8 cellular contexts compared by ENCODE assay signal in genomic region chr1:17053685-17054410, GRCh38. TPM values are rescaled to one million over a fixed set of nuclear protein-coding genes. Genes with fewer than 3 reads are reported as not detected.
DNase-seq lines count a peak whose midpoint lies in the region; ATAC-seq and TF ChIP-seq lines count a peak whose summit lies in the region.

Gene SDHB (minus strand): TSS chr1:17054032. CDS start chr1:17054019, 13 bp downstream.

- peaks cover 8 to 16% of the 10 kb centered on the region in 2 experiments for H3K36me3 ChIP-seq in SK-N-SH (replicated peaks in 1 of 2; ENCODE audit: control insufficient read depth in 1 of 2, insufficient read depth in 2 of 2, low read length in 1 of 2)
- peaks cover 0 to 26% of the 10 kb centered on the region in 2 donors for H3K36me3 ChIP-seq in gastroesophageal sphincter
- peaks cover 13% of the 10 kb centered on the region for H3K36me3 ChIP-seq in neutrophil

- TF ChIP-seq RAD21 in SK-N-SH (IDR thresholded peaks at IDR 0.05; ENCODE audit: low read length): no peak

- peak within 1 kb of the TSS; percentile 94 for H3K4me2 ChIP-seq in SK-N-SH

- H3K27ac ChIP-seq in SK-N-SH (ENCODE audit: low read depth in 2 of 2, low read length in 1 of 2) (peak within 1 kb of the TSS; percentile 50 to 78), gastroesophageal sphincter (peak within 1 kb of the TSS; percentile 55 to 97 (median 90)), neutrophil (peak within 1 kb of the TSS; percentile 83), substantia nigra (ENCODE audit: low read depth, low read length, poor library complexity, severe bottlenecking) (peak within 1 kb of the TSS; percentile 84)

- no peaks in the 10 kb centered on the region for H3K9me2 ChIP-seq in SK-N-SH

- TF ChIP-seq CTCF in SK-N-SH (IDR thresholded peaks at IDR 0.05) (no peak), gastroesophageal sphincter (IDR thresholded peaks at IDR 0.05) (no peak), neutrophil (IDR thresholded peaks at IDR 0.05) (peak; percentile 47)

- CTCF ChIA-PET in SK-N-SH (lab: Yijun Ruan, JAX): interaction anchor here (1.2 to 24.3 kb wide), 2 partner anchors 95 to 184 kb away, joined by 3 to 408 read pairs; no protein-coding TSS in a partner anchor

- 2% methylated on average over 37 of the region's 44 CpGs for WGBS in SK-N-SH (ENCODE audit: low lambda C conversion rate)
- 0% methylated on average over 1 to 6 of the region's 44 CpGs for WGBS in gastroesophageal sphincter (ENCODE audit: low coverage in 1 of 2), 2 donors

- peaks cover 5% of the 10 kb centered on the region for H3F3A ChIP-seq in SK-N-SH (replicated peaks; ENCODE audit: insufficient read depth)

- peak; percentile 97 for DNase-seq in GM04504 (ENCODE audit: low read depth)
- DNase-seq in NCI-H1048 (lab: John Stamatoyannopoulos, UW): peak; percentile 97
- DNase-seq in SK-N-SH: peak; percentile 97
- peak; percentile 96 for DNase-seq in activated naive CD4-positive, alpha-beta T cell treated with anti-CD3 and anti-CD28 coated beads, Interleukin-2, amount 50 U/mL, for 16 hours
- peak; percentile 91 to 100 (median 98) for DNase-seq in substantia nigra (lab: John Stamatoyannopoulos, UW)

- TF ChIP-seq POLR2A in gastroesophageal sphincter (IDR thresholded peaks at IDR 0.05): peak; percentile 80

- POLR2A ChIA-PET in SK-N-SH (lab: Yijun Ruan, JAX): interaction anchor here (0.6 kb wide), 1 partner anchor 76 kb away, joined by 3 read pairs; no protein-coding TSS in a partner anchor

- peaks cover 7% of the 10 kb centered on the region; the same call in 1 of the 2 replicates for H3K27me3 ChIP-seq in SK-N-SH (ENCODE audit: insufficient read depth)
- H3K27me3 ChIP-seq in gastroesophageal sphincter: peaks cover 3% of the 10 kb centered on the region
- H3K27me3 ChIP-seq in neutrophil: no peaks in the 10 kb centered on the region

- H3K4me1 ChIP-seq in SK-N-SH (ENCODE audit: control insufficient read depth in 1 of 2, insufficient read depth in 2 of 2, low read depth in 1 of 2, low read length in 1 of 2) (peaks cover 8 to 11% of the 10 kb centered on the region in 2 experiments; a peak in 3 of 4 replicates), gastroesophageal sphincter (peaks cover 0 to 44% (median 13%) of the 10 kb centered on the region in 3 donors), neutrophil (ENCODE audit: control insufficient read depth in 1 of 2, insufficient read depth in 1 of 2, low read depth in 1 of 2, low read length in 1 of 2) (peaks cover 18 to 26% of the 10 kb centered on the region in 2 experiments)

- peaks cover 49% of the 10 kb centered on the region for H3K79me2 ChIP-seq in SK-N-SH (ENCODE audit: insufficient read depth)

- peak; percentile 96 for ATAC-seq in HG02571 (IDR thresholded peaks at IDR 0.05; ENCODE audit: unreplicated experiment)
- ATAC-seq in gastroesophageal sphincter: peak; percentile 100

- H3K4me3 ChIP-seq in SK-N-SH (ENCODE audit: low read depth in 2 of 2, low read length in 1 of 2): peak within 1 kb of the TSS; percentile 87 to 96
- H3K4me3 ChIP-seq in gastroesophageal sphincter: peak within 1 kb of the TSS; percentile 48 to 74
- H3K4me3 ChIP-seq in neutrophil (ENCODE audit: low read depth in 1 of 2, low read length in 1 of 2): peak within 1 kb of the TSS; percentile 81 to 83

- H3K9me3 ChIP-seq in SK-N-SH (no peaks in the 10 kb centered on the region), gastroesophageal sphincter (no peaks in the 10 kb centered on the region), neutrophil (no peaks in the 10 kb centered on the region)

- no peak for TF ChIP-seq EP300 in SK-N-SH (IDR thresholded peaks at IDR 0.05; ENCODE audit: borderline replicate concordance in 1 of 2, low read depth in 1 of 2, low read length in 1 of 2)
- no peak for TF ChIP-seq EP300 in gastroesophageal sphincter (IDR thresholded peaks at IDR 0.05)

- H4K20me1 ChIP-seq in SK-N-SH (ENCODE audit: insufficient read depth): no peaks in the 10 kb centered on the region

- H3K9ac ChIP-seq in SK-N-SH: peak within 1 kb of the TSS; percentile 74

- peak within 1 kb of the TSS; percentile 100 for H2AFZ ChIP-seq in SK-N-SH (ENCODE audit: low read depth)

TF ChIP-seq in SK-N-SH, 30 proteins besides CTCF, POLR2A, EP300 and RAD21 (continues in another document):
- no peak for TF ChIP-seq FOXM1 (IDR thresholded peaks at IDR 0.05; ENCODE audit: low read depth)
- TF ChIP-seq RXRA (IDR thresholded peaks at IDR 0.05; ENCODE audit: borderline replicate concordance, low read depth): no peak
- no peak for TF ChIP-seq FOSL2 (IDR thresholded peaks at IDR 0.05; ENCODE audit: borderline replicate concordance, low read depth)
- TF ChIP-seq NRF1 (IDR thresholded peaks at IDR 0.05; ENCODE audit: low read depth, low read length): peak; percentile 90
- TF ChIP-seq TEAD4 (IDR thresholded peaks at IDR 0.05; ENCODE audit: borderline replicate concordance, insufficient read depth): no peak
- TF ChIP-seq TCF12 (IDR thresholded peaks at IDR 0.05): no peak
- peak; percentile 74 for TF ChIP-seq USF1 (IDR thresholded peaks at IDR 0.05; ENCODE audit: borderline replicate concordance, low read depth)
- no peak for TF ChIP-seq SMC3 (IDR thresholded peaks at IDR 0.05; ENCODE audit: low read depth, low read length)
- no peak for TF ChIP-seq NFIC (IDR thresholded peaks at IDR 0.05; ENCODE audit: borderline replicate concordance)
- no peak for TF ChIP-seq REST (IDR thresholded peaks at IDR 0.05; ENCODE audit: low read depth, low read length)
- 0 out of 2 replicates have a peak, but pooled peaks have one; percentile 41 for TF ChIP-seq ZBTB33 (IDR thresholded peaks at IDR 0.05; ENCODE audit: borderline replicate concordance, low read depth)
- peak; percentile 80 for TF ChIP-seq ELF1 (IDR thresholded peaks at IDR 0.05)
- TF ChIP-seq MXI1 (IDR thresholded peaks at IDR 0.05; ENCODE audit: low read depth, low read length): peak; percentile 54; the same call in 1 of the 2 replicates
- no peak for TF ChIP-seq GATA2 (CRISPR knock-in tag; IDR thresholded peaks at IDR 0.05)
- TF ChIP-seq JUND (IDR thresholded peaks at IDR 0.05): no peak
- TF ChIP-seq POLR2AphosphoS5 (IDR thresholded peaks at IDR 0.05; ENCODE audit: low read depth, low read length): peak; percentile 77
- TF ChIP-seq EZH2phosphoT487 (IDR thresholded peaks at IDR 0.05; ENCODE audit: borderline replicate concordance, low read depth): no peak
- TF ChIP-seq CHD2 (IDR thresholded peaks at IDR 0.05; ENCODE audit: low read length, partially characterized antibody): peak; percentile 82
- peak; percentile 28; the same call in 1 of the 2 replicates for TF ChIP-seq SIN3A (IDR thresholded peaks at IDR 0.05; ENCODE audit: borderline replicate concordance, low read depth, low read length)

RNA-seq across cellular contexts. Expression of gene SDHB, which starts in this region (rescaled TPM):
- polyA plus RNA-seq in SK-N-SH (2012; rRNA removed): 128 and 139 TPM in 2 replicates
- polyA plus RNA-seq in SK-N-SH (2012; cell fraction: cytosol; rRNA removed): 141 and 150 TPM in 2 replicates
- 65.8 and 77.3 TPM in 2 replicates for polyA plus RNA-seq in SK-N-SH (2012; cell fraction: nucleus; rRNA removed)
- total RNA-seq in gastroesophageal sphincter: 100 to 1,000 TPM; 103 to 118 (median 116) TPM

Comparison
In these comparisons a context has a peak if more than half of its experiments do, and no peak if none do; other contexts are left out.
1. Peak in every context shown above with its lines: DNase-seq, ATAC-seq, H3K4me3 ChIP-seq and H3K27ac ChIP-seq.